9 cellular contexts compared by ENCODE assay signal in genomic region chr13:110126391-110126961, GRCh38.
DNase-seq lines count a peak whose midpoint lies in the region; ATAC-seq and TF ChIP-seq lines count a peak whose summit lies in the region.
"Had no signal": no experiment of that assay in that cellular context is flagged by ENCODE, and none has a peak within 500 bp of the region (broad histone marks: within the 10 kb centered on the region; RNA-seq: fewer than 3 reads in every experiment).

No MANE protein-coding gene starts in this region.

- H2AFZ ChIP-seq in parathyroid adenoma: no peak overlapping the region

- no peaks in the 10 kb centered on the region for H3K27me3 ChIP-seq in parathyroid adenoma (ENCODE audit: control insufficient read depth, insufficient read depth, low read length)

- no peak overlapping the region for H3K4me2 ChIP-seq in parathyroid adenoma (ENCODE audit: low read length)

- H3K4me1 ChIP-seq in parathyroid adenoma: no peaks in the 10 kb centered on the region

- ATAC-seq in HG02623 (IDR thresholded peaks at IDR 0.05; ENCODE audit: unreplicated experiment) (no peak), GM19452 (IDR thresholded peaks at IDR 0.05; ENCODE audit: unreplicated experiment) (no peak)
- ATAC-seq: stimulated activated effector memory CD8-positive, alpha-beta T cell treated with anti-CD3 and anti-CD28 coated beads, Interleukin-12 subunit alpha, Interleukin-12 subunit beta, amount 100 ng/mL, for 72 hours had no signal

- no peak overlapping the region for H3K4me3 ChIP-seq in parathyroid adenoma (ENCODE audit: low read depth, low read length)

- H3K27ac ChIP-seq in parathyroid adenoma: peak overlapping the region; percentile 47

- TF ChIP-seq CTCF in parathyroid adenoma (IDR thresholded peaks at IDR 0.05): no peak

- H3K9me3 ChIP-seq in parathyroid adenoma (ENCODE audit: control insufficient read depth, low read length): no peaks in the 10 kb centered on the region

- no peaks in the 10 kb centered on the region for H3K79me2 ChIP-seq in parathyroid adenoma

- DNase-seq in DMS79 treated with DMSO at 0.1 percent for 48 hours (lab: John Stamatoyannopoulos, UW) (peak; percentile 98), RPMI7951 (ENCODE audit: low read depth) (peak; percentile 87), fibroblast of the conjunctiva (ENCODE audit: low read depth) (peak; percentile 76), activated gamma-delta T cell treated with Interleukin-2 at 50 U/mL for 16 hours (no peak), NOMO-1 treated with DMSO at 0.1 percent for 48 hours (lab: John Stamatoyannopoulos, UW; ENCODE audit: unreplicated experiment) (no peak)

- H3K36me3 ChIP-seq in parathyroid adenoma (ENCODE audit: control insufficient read depth, insufficient read depth, low read length): no peaks in the 10 kb centered on the region

- no peak overlapping the region for H3K9ac ChIP-seq in parathyroid adenoma

Comparison
In these comparisons a context has a peak if more than half of its experiments do, and no peak if none do; other contexts are left out.
1. DNase-seq: peak in DMS79 treated with DMSO at 0.1 percent for 48 hours (single experiment), RPMI7951 (single experiment) and fibroblast of the conjunctiva (single experiment); none in activated gamma-delta T cell treated with Interleukin-2 at 50 U/mL for 16 hours (single experiment) and NOMO-1 treated with DMSO at 0.1 percent for 48 hours (single experiment).